ENCODE assay signal across 1 cellular context in the genomic region with DNA sequence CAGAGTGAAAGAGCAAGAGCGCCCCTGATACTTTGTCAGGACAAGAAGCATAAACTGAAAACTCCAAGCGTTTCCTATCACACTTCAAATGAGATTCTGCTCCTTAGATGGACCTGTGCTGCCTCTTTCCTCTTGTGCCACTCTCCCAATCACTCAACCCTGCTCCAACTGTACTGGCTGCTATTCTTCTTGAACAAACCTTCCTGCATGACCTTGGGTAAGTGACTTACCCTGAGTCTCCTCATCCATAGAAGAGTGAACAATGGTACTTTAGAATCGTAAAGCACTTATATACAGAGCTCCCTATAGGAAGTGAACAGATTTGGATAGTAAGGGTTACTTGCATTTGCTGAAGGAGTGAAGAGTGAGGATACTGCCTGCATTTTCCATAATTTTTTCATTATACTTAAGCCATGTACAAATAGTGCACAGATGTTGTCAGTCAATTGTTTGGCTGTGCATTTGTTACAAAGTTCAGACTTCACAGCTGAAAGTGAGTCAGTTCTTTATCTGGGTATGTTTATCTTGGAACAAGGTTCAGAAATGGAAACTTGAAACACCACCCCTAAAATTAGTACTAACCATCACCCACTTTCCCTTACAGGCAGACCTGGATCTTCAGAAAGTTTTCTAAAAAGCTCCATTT.
TF ChIP-seq lines count a peak whose summit lies in the region.

No MANE protein-coding gene starts in this region.

TF ChIP-seq in K562, 482 proteins besides CTCF, POLR2A, EP300 and RAD21 (continued from another document and continues in another):
- TF ChIP-seq EZH2 (IDR thresholded peaks at IDR 0.05; ENCODE audit: borderline replicate concordance, low read depth, low read length) (no peak), WHSC1 (IDR thresholded peaks at IDR 0.05; ENCODE audit: low read length) (no peak), CEBPG (CRISPR knock-in tag; IDR thresholded peaks at IDR 0.05) (no peak), CEBPG (tag; conservative IDR thresholded peaks at IDR 0.05 in 1 of 2, IDR thresholded peaks at IDR 0.05 in 1 of 2) (no peak), GATAD2A (IDR thresholded peaks at IDR 0.05) (no peak), KLF10 (CRISPR knock-in tag; IDR thresholded peaks at IDR 0.05) (no peak), MTA1 (IDR thresholded peaks at IDR 0.05; ENCODE audit: borderline replicate concordance) (0 out of 2 replicates have a peak, but pooled peaks have one; percentile 21), KAT8 (IDR thresholded peaks at IDR 0.05; ENCODE audit: low read depth) (no peak), SIN3B (IDR thresholded peaks at IDR 0.05; ENCODE audit: low read depth) (no peak), CBX5 (IDR thresholded peaks at IDR 0.05; ENCODE audit: borderline replicate concordance, low read depth) (no peak), ZNF324 (CRISPR knock-in tag; IDR thresholded peaks at IDR 0.05) (no peak), ZFPM2 (CRISPR knock-in tag; IDR thresholded peaks at IDR 0.05) (no peak), DDX20 (tag; IDR thresholded peaks at IDR 0.05; ENCODE audit: low read depth) (no peak), MAZ (CRISPR knock-in tag; conservative IDR thresholded peaks at IDR 0.05 in 1 of 2, IDR thresholded peaks at IDR 0.05 in 1 of 2) (no peak), KAT7 (CRISPR knock-in tag; IDR thresholded peaks at IDR 0.05; ENCODE audit: borderline replicate concordance) (no peak), THRB (CRISPR knock-in tag; conservative IDR thresholded peaks at IDR 0.05) (no peak), NCOA6 (IDR thresholded peaks at IDR 0.05) (no peak), CBX1 (IDR thresholded peaks at IDR 0.05; ENCODE audit: low read depth) (no peak), DIDO1 (tag; IDR thresholded peaks at IDR 0.05; ENCODE audit: low read depth) (no peak), CEBPZ (IDR thresholded peaks at IDR 0.05; ENCODE audit: borderline replicate concordance, low read depth, low read length) (no peak), RNF2 (IDR thresholded peaks at IDR 0.05) (no peak), XRCC5 (IDR thresholded peaks at IDR 0.05; ENCODE audit: low read depth, low read length) (no peak), HDAC2 (IDR thresholded peaks at IDR 0.05) (no peak), GMEB1 (CRISPR knock-in tag; IDR thresholded peaks at IDR 0.05) (no peak), ATF3 (IDR thresholded peaks at IDR 0.05) (peak; percentile 33; the same call in 1 of the 2 replicates), ATF3 (CRISPR knock-in tag; conservative IDR thresholded peaks at IDR 0.05) (no peak), TOE1 (IDR thresholded peaks at IDR 0.05; ENCODE audit: borderline replicate concordance) (no peak), TOE1 (CRISPR knock-in tag; IDR thresholded peaks at IDR 0.05; ENCODE audit: borderline replicate concordance, low read depth) (no peak), ZFP1 (CRISPR knock-in tag; IDR thresholded peaks at IDR 0.05) (no peak), SMARCA4 (IDR thresholded peaks at IDR 0.05) (peak; percentile 69), ZFP36 (IDR thresholded peaks at IDR 0.05; ENCODE audit: low read depth, low read length, partially characterized antibody) (no peak), GTF2A2 (tag; IDR thresholded peaks at IDR 0.05) (no peak), ERF (CRISPR knock-in tag; IDR thresholded peaks at IDR 0.05) (no peak), ATF6 (CRISPR knock-in tag; IDR thresholded peaks at IDR 0.05) (no peak), NFIX (CRISPR knock-in tag; IDR thresholded peaks at IDR 0.05; ENCODE audit: low read depth) (no peak), ZEB2 (IDR thresholded peaks at IDR 0.05) (no peak), TAF9B (IDR thresholded peaks at IDR 0.05; ENCODE audit: partially characterized antibody) (peak; percentile 27), NELFE (IDR thresholded peaks at IDR 0.05; ENCODE audit: insufficient read depth, insufficient read length) (no peak), ZKSCAN8 (CRISPR knock-in tag; IDR thresholded peaks at IDR 0.05) (no peak), GABPB1 (CRISPR knock-in tag; IDR thresholded peaks at IDR 0.05) (no peak), ZNF785 (CRISPR knock-in tag; IDR thresholded peaks at IDR 0.05) (no peak), HMG20B (CRISPR knock-in tag; IDR thresholded peaks at IDR 0.05) (no peak), TGIF2 (CRISPR knock-in tag; IDR thresholded peaks at IDR 0.05) (no peak), FOXK2 (conservative IDR thresholded peaks at IDR 0.05 in 1 of 2, IDR thresholded peaks at IDR 0.05 in 1 of 2; ENCODE audit: low read depth in 2 of 2) (0 out of 4 replicates have a peak, but pooled peaks of 1 of the 2 experiments have one; percentile 25), BRCA1 (IDR thresholded peaks at IDR 0.05) (no peak), BRCA1 (CRISPR knock-in tag; IDR thresholded peaks at IDR 0.05) (no peak), ZNF766 (CRISPR knock-in tag; conservative IDR thresholded peaks at IDR 0.05) (no peak), JUND (IDR thresholded peaks at IDR 0.05; ENCODE audit: borderline replicate concordance, low read depth, low read length) (peak; percentile 85), JUND (tag; IDR thresholded peaks at IDR 0.05; ENCODE audit: borderline replicate concordance, low read depth, low read length) (peak; percentile 87; the same call in 2 of the 3 replicates), MAFF (IDR thresholded peaks at IDR 0.05; ENCODE audit: low read length) (no peak), ZNF316 (IDR thresholded peaks at IDR 0.05) (no peak), SUPT5H (IDR thresholded peaks at IDR 0.05) (peak; percentile 44; the same call in 1 of the 2 replicates), BCL6 (CRISPR knock-in tag; IDR thresholded peaks at IDR 0.05) (no peak), ETS2 (tag; IDR thresholded peaks at IDR 0.05; ENCODE audit: borderline replicate concordance, poor library complexity, severe bottlenecking) (no peak), STAG1 (CRISPR knock-in tag; IDR thresholded peaks at IDR 0.05; ENCODE audit: borderline replicate concordance) (no peak), TSC22D4 (tag; IDR thresholded peaks at IDR 0.05) (no peak), HMGXB4 (CRISPR knock-in tag; IDR thresholded peaks at IDR 0.05) (no peak)
- TF ChIP-seq, protein P1, sequence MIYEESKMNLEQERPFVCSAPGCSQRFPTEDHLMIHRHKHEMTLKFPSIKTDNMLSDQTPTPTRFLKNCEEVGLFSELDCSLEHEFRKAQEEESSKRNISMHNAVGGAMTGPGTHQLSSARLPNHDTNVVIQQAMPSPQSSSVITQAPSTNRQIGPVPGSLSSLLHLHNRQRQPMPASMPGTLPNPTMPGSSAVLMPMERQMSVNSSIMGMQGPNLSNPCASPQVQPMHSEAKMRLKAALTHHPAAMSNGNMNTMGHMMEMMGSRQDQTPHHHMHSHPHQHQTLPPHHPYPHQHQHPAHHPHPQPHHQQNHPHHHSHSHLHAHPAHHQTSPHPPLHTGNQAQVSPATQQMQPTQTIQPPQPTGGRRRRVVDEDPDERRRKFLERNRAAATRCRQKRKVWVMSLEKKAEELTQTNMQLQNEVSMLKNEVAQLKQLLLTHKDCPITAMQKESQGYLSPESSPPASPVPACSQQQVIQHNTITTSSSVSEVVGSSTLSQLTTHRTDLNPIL (CRISPR knock-in tag; IDR thresholded peaks at IDR 0.05): no peak
- TF ChIP-seq, protein P2, sequence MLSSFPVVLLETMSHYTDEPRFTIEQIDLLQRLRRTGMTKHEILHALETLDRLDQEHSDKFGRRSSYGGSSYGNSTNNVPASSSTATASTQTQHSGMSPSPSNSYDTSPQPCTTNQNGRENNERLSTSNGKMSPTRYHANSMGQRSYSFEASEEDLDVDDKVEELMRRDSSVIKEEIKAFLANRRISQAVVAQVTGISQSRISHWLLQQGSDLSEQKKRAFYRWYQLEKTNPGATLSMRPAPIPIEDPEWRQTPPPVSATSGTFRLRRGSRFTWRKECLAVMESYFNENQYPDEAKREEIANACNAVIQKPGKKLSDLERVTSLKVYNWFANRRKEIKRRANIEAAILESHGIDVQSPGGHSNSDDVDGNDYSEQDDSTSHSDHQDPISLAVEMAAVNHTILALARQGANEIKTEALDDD (IDR thresholded peaks at IDR 0.05): peak; percentile 45; the same call in 1 of the 2 replicates
- TF ChIP-seq, protein P3, sequence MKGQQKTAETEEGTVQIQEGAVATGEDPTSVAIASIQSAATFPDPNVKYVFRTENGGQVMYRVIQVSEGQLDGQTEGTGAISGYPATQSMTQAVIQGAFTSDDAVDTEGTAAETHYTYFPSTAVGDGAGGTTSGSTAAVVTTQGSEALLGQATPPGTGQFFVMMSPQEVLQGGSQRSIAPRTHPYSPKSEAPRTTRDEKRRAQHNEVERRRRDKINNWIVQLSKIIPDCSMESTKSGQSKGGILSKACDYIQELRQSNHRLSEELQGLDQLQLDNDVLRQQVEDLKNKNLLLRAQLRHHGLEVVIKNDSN (CRISPR knock-in tag; IDR thresholded peaks at IDR 0.05): no peak
